6 cellular contexts compared by ENCODE assay signal in genomic region chr9:69094361-69095135, GRCh38. TPM values are rescaled to one million over a fixed set of nuclear protein-coding genes. Genes with fewer than 3 reads are reported as not detected.
A peak's percentile ranks its signal among the peaks of the same experiment; 100 is the strongest.
DNase-seq lines count a peak whose midpoint lies in the region; FAIRE-seq and TF ChIP-seq lines count a peak whose summit lies in the region.
"Not testable (repeated sequence)": the region's sequence is repeated elsewhere in the genome, so short reads cannot be mapped to it uniquely, and the experiment has no call there.

No MANE protein-coding gene starts in this region.

- intact Hi-C loops in Calu3 (cut with micrococcal nuclease; ENCODE audit: unreplicated experiment) = loop anchor here (5.0 kb wide), 1 partner anchor 42 kb away; no protein-coding TSS in a partner anchor
- intact Hi-C loops in MCF 10A (cut with micrococcal nuclease); kidney (cut with DNase I): not testable (repeated sequence)

- DNase-seq in Calu3; astrocyte (ENCODE audit: low read depth); MCF 10A (ENCODE audit: unreplicated experiment); kidney; mesenchymal stem cell: not testable (repeated sequence)
- peak; percentile 55 for DNase-seq in small intestine

- H3K4me1 ChIP-seq in astrocyte (ENCODE audit: insufficient read depth, low read length) (peaks cover 11% of the 10 kb centered on the region), kidney (ENCODE audit: control insufficient read depth in 1 of 2, insufficient read depth in 1 of 2, low read depth in 1 of 2, low read length in 2 of 2) (peaks cover 12 to 19% of the 10 kb centered on the region in 2 donors), mesenchymal stem cell (ENCODE audit: control insufficient read depth, insufficient read depth, low read depth, low read length) (peaks cover 10% of the 10 kb centered on the region)
- H3K4me1 ChIP-seq in small intestine (ENCODE audit: control insufficient read depth in 2 of 2, insufficient read depth in 1 of 2, low read depth in 1 of 2, low read length in 1 of 2) = not testable (repeated sequence)

- not testable (repeated sequence) for H3K27ac ChIP-seq in astrocyte (ENCODE audit: low read depth, low read length); mesenchymal stem cell (ENCODE audit: low read length, poor library complexity, severe bottlenecking)
- peak overlapping the region; percentile 13 to 55 for H3K27ac ChIP-seq in kidney (ENCODE audit: low read depth in 2 of 2, low read length in 2 of 2)
- H3K27ac ChIP-seq in small intestine (ENCODE audit: low read depth in 1 of 2, low read length in 1 of 2) = peak overlapping the region in 1 of 2 donors; percentile 29

- H3K4me2 ChIP-seq in astrocyte (ENCODE audit: low read length); mesenchymal stem cell (ENCODE audit: low read length, poor library complexity, severe bottlenecking): not testable (repeated sequence)

- H2AFZ ChIP-seq in astrocyte (ENCODE audit: low read depth, low read length); mesenchymal stem cell (ENCODE audit: low read depth, low read length): not testable (repeated sequence)

- H3K4me3 ChIP-seq in astrocyte (ENCODE audit: insufficient read depth, low read depth, low read length); kidney (ENCODE audit: low read length in 2 of 2); mesenchymal stem cell (ENCODE audit: insufficient read depth in 1 of 2, low read depth in 1 of 2, low read length in 2 of 2); small intestine (ENCODE audit: low read depth in 1 of 2, low read length in 2 of 2): not testable (repeated sequence)

- H3K4ac ChIP-seq in mesenchymal stem cell (ENCODE audit: low read depth in 1 of 2, low read length in 2 of 2) = not testable (repeated sequence)

- H2AK5ac ChIP-seq in mesenchymal stem cell (ENCODE audit: low read length, severe bottlenecking) = peak overlapping the region; percentile 91

- not testable (repeated sequence) for H4K8ac ChIP-seq in mesenchymal stem cell (ENCODE audit: low read length)

- not testable (repeated sequence) for H4K91ac ChIP-seq in mesenchymal stem cell (ENCODE audit: low read length)

- not testable (repeated sequence) for H3K27me3 Mint-ChIP-seq in Calu3 (ENCODE audit: unreplicated experiment); astrocyte (ENCODE audit: low read depth, unreplicated experiment); MCF 10A (ENCODE audit: insufficient read depth, unreplicated experiment)

- not testable (repeated sequence) for H3K9ac ChIP-seq in astrocyte (ENCODE audit: low read length); kidney (ENCODE audit: low read length in 2 of 2); mesenchymal stem cell (ENCODE audit: low read length)

- H3K9me3 ChIP-seq in astrocyte (ENCODE audit: insufficient read depth, low read depth, low read length); kidney (ENCODE audit: control insufficient read depth in 1 of 2, low read length in 2 of 2); mesenchymal stem cell (ENCODE audit: control insufficient read depth, low read length); small intestine (ENCODE audit: control insufficient read depth, low read depth): not testable (repeated sequence)

- not testable (repeated sequence) for H3K14ac ChIP-seq in mesenchymal stem cell (ENCODE audit: low read length in 2 of 2)

- not testable (repeated sequence) for BruUV-seq in Calu3 (replicated peaks; lab: Mats Ljungman, UMichigan); MCF 10A (replicated peaks; lab: Mats Ljungman, UMichigan)

- peak overlapping the region; percentile 67 for H3K27ac Mint-ChIP-seq in Calu3 (ENCODE audit: unreplicated experiment)
- peak overlapping the region; percentile 41 for H3K27ac Mint-ChIP-seq in astrocyte (ENCODE audit: unreplicated experiment)
- H3K27ac Mint-ChIP-seq in MCF 10A (ENCODE audit: low read depth, unreplicated experiment) = peak overlapping the region; percentile 83

- POLR2A ChIA-PET in MCF 10A (lab: Yijun Ruan, JAX) = interaction anchor here (1.2 to 2.4 kb wide), 4 partner anchors 7 to 80 kb away, joined by 3 to 21 read pairs (median 10); partner anchors contain the start of gene TJP2

- FAIRE-seq in astrocyte (lab: Jason Lieb, UNC); kidney (lab: Jason Lieb, UNC); small intestine (lab: Jason Lieb, UNC): not testable (repeated sequence)

- peaks cover 49% of the 10 kb centered on the region for H3K4me1 Mint-ChIP-seq in Calu3 (ENCODE audit: low read depth, unreplicated experiment)
- peaks cover 18% of the 10 kb centered on the region for H3K4me1 Mint-ChIP-seq in astrocyte (ENCODE audit: low read depth, unreplicated experiment)
- not testable (repeated sequence) for H3K4me1 Mint-ChIP-seq in MCF 10A (ENCODE audit: insufficient read depth, unreplicated experiment)

- not testable (repeated sequence) for H3K9me3 Mint-ChIP-seq in Calu3 (ENCODE audit: low read depth, unreplicated experiment); astrocyte (ENCODE audit: unreplicated experiment); MCF 10A (ENCODE audit: unreplicated experiment)

- H3K4me3 Mint-ChIP-seq in Calu3 (ENCODE audit: low read depth, unreplicated experiment); astrocyte (ENCODE audit: unreplicated experiment); MCF 10A (ENCODE audit: unreplicated experiment): not testable (repeated sequence)

- H3K27me3 ChIP-seq in astrocyte (ENCODE audit: insufficient read depth, low read length); mesenchymal stem cell (ENCODE audit: control insufficient read depth in 1 of 2, insufficient read depth in 1 of 2, low read length in 2 of 2); small intestine (ENCODE audit: control insufficient read depth in 2 of 2, insufficient read depth in 2 of 2, low read length in 2 of 2): not testable (repeated sequence)

- H3K79me1 ChIP-seq in mesenchymal stem cell (replicated peaks; ENCODE audit: low read length, poor library complexity, severe bottlenecking) = not testable (repeated sequence)

- H3K23ac ChIP-seq in mesenchymal stem cell (ENCODE audit: low read length in 2 of 2) = not testable (repeated sequence)

- not testable (repeated sequence) for TF ChIP-seq CTCF in Calu3 (IDR thresholded peaks at IDR 0.05; ENCODE audit: unreplicated experiment); astrocyte (IDR thresholded peaks at IDR 0.05; ENCODE audit: insufficient read depth, low read depth, low read length); MCF 10A (IDR thresholded peaks at IDR 0.05; ENCODE audit: unreplicated experiment); kidney (IDR thresholded peaks at IDR 0.05; ENCODE audit: borderline replicate concordance, extremely low read depth, insufficient read depth)

- not testable (repeated sequence) for H2BK12ac ChIP-seq in mesenchymal stem cell (ENCODE audit: low read length in 2 of 2)

- peak overlapping the region; percentile 12 for H2BK5ac ChIP-seq in mesenchymal stem cell (ENCODE audit: low read depth, low read length, poor library complexity, severe bottlenecking)

- H3K36me3 Mint-ChIP-seq in Calu3 (ENCODE audit: insufficient read depth, unreplicated experiment) = peaks cover 25% of the 10 kb centered on the region
- H3K36me3 Mint-ChIP-seq in astrocyte (ENCODE audit: low read depth, unreplicated experiment); MCF 10A (ENCODE audit: insufficient read depth, unreplicated experiment): not testable (repeated sequence)

- H4K20me1 ChIP-seq in astrocyte (ENCODE audit: insufficient read depth, low read length) = not testable (repeated sequence)

- H3K79me2 ChIP-seq in astrocyte (ENCODE audit: insufficient read depth, low read length) = not testable (repeated sequence)

- not testable (repeated sequence) for H3K18ac ChIP-seq in mesenchymal stem cell (ENCODE audit: low read depth in 1 of 2, low read length in 2 of 2)

- CTCF ChIA-PET in Calu3 (lab: Charles Lee) = not testable (repeated sequence)
- CTCF ChIA-PET in MCF 10A (lab: Yijun Ruan, JAX) = interaction anchor here (0.6 to 2.1 kb wide), 4 partner anchors 31 to 379 kb away, joined by 3 to 9 read pairs (median 4); no protein-coding TSS in a partner anchor

- H2BK15ac ChIP-seq in mesenchymal stem cell (ENCODE audit: low read depth, poor library complexity, severe bottlenecking) = not testable (repeated sequence)

- not testable (repeated sequence) for H2BK120ac ChIP-seq in mesenchymal stem cell (ENCODE audit: low read depth, low read length)

- H3K36me3 ChIP-seq in astrocyte (ENCODE audit: insufficient read depth, low read length); kidney (ENCODE audit: control insufficient read depth in 1 of 2, insufficient read depth in 2 of 2, low read length in 2 of 2); mesenchymal stem cell (ENCODE audit: control insufficient read depth in 1 of 2, insufficient read depth in 2 of 2, low read depth in 1 of 2, low read length in 2 of 2); small intestine (ENCODE audit: control insufficient read depth in 2 of 2, insufficient read depth in 2 of 2, low read length in 2 of 2): not testable (repeated sequence)

- 99% methylated on average over 14 of the region's 14 CpGs for WGBS in mesenchymal stem cell
- WGBS in small intestine, 3 donors = 86 to 94% (median 88%) methylated on average over 14 of the region's 14 CpGs

RNA-seq across cellular contexts. Expression of gene FXN, which starts 59.0 kb away (rescaled TPM):
- total RNA-seq in Calu3 (2022) (11.9 and 12.9 TPM in 2 replicates), astrocyte (18.8 and 22.7 TPM in 2 replicates), MCF 10A (2022) (18.4 and 31.6 TPM in 2 replicates), kidney (12.9 TPM)
- polyA plus RNA-seq in kidney (ENCODE audit: insufficient read depth, low read depth, low replicate concordance) (21.1 TPM), small intestine (10 to 100 TPM in 1 of 3 donors, 1 to 10 TPM in 2; 2.7 to 16.6 (median 5.4) TPM)
- polyA plus RNA-seq in mesenchymal stem cell (2013, experiment 1 of 2) = 21.5 TPM
- polyA plus RNA-seq in mesenchymal stem cell (2013, experiment 2 of 2) = 20.3 TPM
